8 cellular contexts compared by ENCODE assay signal in the genomic region with DNA sequence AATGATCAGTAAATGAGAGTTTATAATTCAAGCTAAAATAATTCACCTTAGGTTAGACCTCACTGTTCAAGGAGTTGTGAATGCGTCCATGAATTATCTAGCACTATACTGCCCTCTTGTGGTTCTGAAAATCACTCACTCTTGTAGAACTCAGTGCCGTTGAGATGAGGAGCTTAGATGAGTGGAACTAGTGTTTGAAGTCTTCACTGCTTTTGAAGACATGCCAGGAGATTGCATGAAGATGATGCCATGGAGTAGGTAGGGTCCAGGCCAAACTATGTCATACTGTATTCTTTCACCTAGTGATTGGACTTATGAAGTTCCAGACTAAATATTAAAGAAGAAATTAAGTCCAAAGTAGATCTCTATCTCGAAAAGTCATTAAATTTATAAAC. TPM values are rescaled to one million over a fixed set of nuclear protein-coding genes. Genes with fewer than 3 reads are reported as not detected.
DNase-seq lines count a peak whose midpoint lies in the region; FAIRE-seq and TF ChIP-seq lines count a peak whose summit lies in the region.

No MANE protein-coding gene starts in this region.

- peak; percentile 50 for DNase-seq in stimulated activated CD4-positive, alpha-beta T cell treated with anti-CD3 and anti-CD28 coated beads, Interleukin-4, amount 100 ng/mL, for 24 hours
- no peak for DNase-seq in stimulated activated CD4-positive, alpha-beta T cell treated with anti-CD3 and anti-CD28 coated beads, Interleukin-4, amount 100 ng/mL, for 4 hours
- DNase-seq in H54 (ENCODE audit: insufficient read length, low spot score) (no peak), LHCN-M2 (ENCODE audit: low read depth) (peak; percentile 84), cerebellar cortex (ENCODE audit: low spot score) (peak; percentile 92), left kidney (ENCODE audit: low read depth, low spot score) (peak; percentile 92), superior temporal gyrus (ENCODE audit: extremely low spot score) (peak; percentile 99)

- no peak for TF ChIP-seq POLR2A in H54 (IDR thresholded peaks at IDR 0.05; ENCODE audit: low read depth, low read length)

- peak; percentile 33 for FAIRE-seq in H54 (lab: Jason Lieb, UNC)

TF ChIP-seq in PFSK-1, 5 proteins besides CTCF, POLR2A, EP300 and RAD21:
- TF ChIP-seq SIN3A (IDR thresholded peaks at IDR 0.05; ENCODE audit: borderline replicate concordance, insufficient read depth, low read length) (no peak), TAF1 (IDR thresholded peaks at IDR 0.05; ENCODE audit: borderline replicate concordance, insufficient read depth, low read length) (peak; percentile 17; the same call in 1 of the 2 replicates)

RNA-seq across cellular contexts. Expression of gene LYSMD4, which starts 28.8 kb away (rescaled TPM):
- 5.6 and 7.5 TPM in 2 replicates for total RNA-seq in LHCN-M2 (2014; rRNA removed)
- 4.2 TPM for polyA plus RNA-seq in LHCN-M2 (2012)
- polyA plus RNA-seq in PFSK-1 (2012; ENCODE audit: insufficient read length, low read depth), result 3.8 TPM

Comparison
In these comparisons a context has a peak if more than half of its experiments do, and no peak if none do; other contexts are left out.
1. DNase-seq: peak in stimulated activated CD4-positive, alpha-beta T cell treated with anti-CD3 and anti-CD28 coated beads, Interleukin-4, amount 100 ng/mL, for 24 hours (single experiment), LHCN-M2 (single experiment), cerebellar cortex (single experiment), left kidney (single experiment) and superior temporal gyrus (single experiment); none in stimulated activated CD4-positive, alpha-beta T cell treated with anti-CD3 and anti-CD28 coated beads, Interleukin-4, amount 100 ng/mL, for 4 hours (0 of 2) and H54 (single experiment).